ENCODE assay signal across 1 cellular context in the genomic region with DNA sequence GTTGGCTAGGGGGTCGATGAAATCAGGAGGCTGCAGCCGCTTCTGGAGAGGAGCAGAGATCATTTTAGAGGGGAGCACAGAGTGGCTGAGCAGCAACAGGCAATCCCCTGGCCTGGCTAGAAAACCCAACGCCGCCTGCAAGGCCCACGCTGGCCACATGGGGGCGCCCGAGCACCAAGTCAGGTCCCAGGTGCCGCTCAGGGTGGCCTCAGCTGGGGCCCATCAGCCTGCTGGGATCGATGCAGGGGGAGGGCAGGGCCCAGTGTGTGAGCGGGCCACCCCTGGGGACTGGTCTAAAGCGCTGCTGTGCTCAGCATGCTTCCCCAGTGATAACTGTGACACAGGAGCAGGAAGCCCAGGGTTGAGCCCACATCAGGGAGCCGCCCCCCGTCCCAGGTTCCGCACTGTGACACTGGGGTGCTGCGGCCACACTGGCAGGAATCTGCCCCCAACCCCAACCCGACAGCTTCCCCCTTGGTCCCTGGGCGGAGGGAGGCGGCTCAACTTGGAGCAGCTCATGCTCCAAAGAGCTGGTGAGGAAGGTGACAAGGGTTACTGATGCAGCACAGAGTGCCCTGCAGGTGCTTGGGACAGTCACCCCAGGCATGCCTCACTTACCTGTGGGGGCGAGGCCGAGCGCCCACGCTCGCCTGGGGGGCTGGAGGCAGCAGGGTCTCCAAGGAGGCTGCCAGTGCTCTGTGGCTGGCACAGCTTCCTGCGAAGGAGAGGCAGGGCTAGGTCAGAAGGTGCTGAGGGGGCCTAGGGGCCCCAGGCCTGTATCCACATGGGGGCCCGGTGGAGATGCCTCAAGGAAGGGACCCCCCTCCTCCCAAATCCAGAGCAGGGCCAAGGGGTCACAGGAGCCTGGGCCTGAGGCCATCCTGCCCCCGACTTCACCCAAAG.
A peak's percentile ranks its signal among the peaks of the same experiment; 100 is the strongest.
TF ChIP-seq lines count a peak whose summit lies in the region.

No MANE protein-coding gene starts in this region.

TF ChIP-seq in HEK293, 187 proteins besides CTCF, POLR2A, EP300 and RAD21 (continued from another document):
- TF ChIP-seq, protein P1, sequence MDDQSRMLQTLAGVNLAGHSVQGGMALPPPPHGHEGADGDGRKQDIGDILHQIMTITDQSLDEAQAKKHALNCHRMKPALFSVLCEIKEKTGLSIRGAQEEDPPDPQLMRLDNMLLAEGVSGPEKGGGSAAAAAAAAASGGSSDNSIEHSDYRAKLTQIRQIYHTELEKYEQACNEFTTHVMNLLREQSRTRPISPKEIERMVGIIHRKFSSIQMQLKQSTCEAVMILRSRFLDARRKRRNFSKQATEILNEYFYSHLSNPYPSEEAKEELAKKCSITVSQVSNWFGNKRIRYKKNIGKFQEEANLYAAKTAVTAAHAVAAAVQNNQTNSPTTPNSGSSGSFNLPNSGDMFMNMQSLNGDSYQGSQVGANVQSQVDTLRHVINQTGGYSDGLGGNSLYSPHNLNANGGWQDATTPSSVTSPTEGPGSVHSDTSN (CRISPR knock-in tag; IDR thresholded peaks at IDR 0.05) = no peak
- TF ChIP-seq ZBTB8A (tag by site-specific recombination; IDR thresholded peaks at IDR 0.05) (peak; percentile 47), ZNF548 (tag by site-specific recombination; IDR thresholded peaks at IDR 0.05) (no peak), PRDM1 (tag by site-specific recombination; IDR thresholded peaks at IDR 0.05) (no peak), ZNF292 (tag by site-specific recombination; IDR thresholded peaks at IDR 0.05; ENCODE audit: borderline replicate concordance, low read depth) (no peak), KLF7 (tag by site-specific recombination; IDR thresholded peaks at IDR 0.05; ENCODE audit: borderline replicate concordance) (no peak), ZNF2 (tag by site-specific recombination; IDR thresholded peaks at IDR 0.05) (no peak), ZNF10 (tag by site-specific recombination; IDR thresholded peaks at IDR 0.05) (no peak), ZNF776 (tag by site-specific recombination; IDR thresholded peaks at IDR 0.05; ENCODE audit: borderline replicate concordance) (no peak), ZBTB7A (tag by site-specific recombination; IDR thresholded peaks at IDR 0.05; ENCODE audit: low read depth) (no peak), ZNF169 (tag by site-specific recombination; IDR thresholded peaks at IDR 0.05) (no peak), ZNF555 (tag by site-specific recombination; conservative IDR thresholded peaks at IDR 0.05) (no peak), ZNF777 (tag by site-specific recombination; IDR thresholded peaks at IDR 0.05; ENCODE audit: borderline replicate concordance) (no peak), ZBTB21 (tag by site-specific recombination; IDR thresholded peaks at IDR 0.05) (no peak), ZNF202 (tag by site-specific recombination; IDR thresholded peaks at IDR 0.05; ENCODE audit: borderline replicate concordance) (no peak), OSR2 (tag by site-specific recombination; IDR thresholded peaks at IDR 0.05) (no peak), SP3 (tag by site-specific recombination; IDR thresholded peaks at IDR 0.05) (no peak), ZNF560 (tag by site-specific recombination; IDR thresholded peaks at IDR 0.05; ENCODE audit: borderline replicate concordance) (no peak), ZNF747 (tag by site-specific recombination; IDR thresholded peaks at IDR 0.05) (no peak), ZNF37A (tag by site-specific recombination; IDR thresholded peaks at IDR 0.05) (no peak), ZNF146 (tag by site-specific recombination; IDR thresholded peaks at IDR 0.05) (no peak), SCRT1 (tag by site-specific recombination; IDR thresholded peaks at IDR 0.05; ENCODE audit: borderline replicate concordance) (peak; percentile 93), ZNF302 (tag by site-specific recombination; IDR thresholded peaks at IDR 0.05; ENCODE audit: low read depth) (no peak), SETDB1 (IDR thresholded peaks at IDR 0.05; ENCODE audit: insufficient read length, low read length) (no peak), ZNF366 (tag by site-specific recombination; conservative IDR thresholded peaks at IDR 0.05) (no peak), ZNF221 (tag by site-specific recombination; IDR thresholded peaks at IDR 0.05; ENCODE audit: borderline replicate concordance) (no peak), SALL2 (tag by site-specific recombination; IDR thresholded peaks at IDR 0.05; ENCODE audit: borderline replicate concordance) (no peak), ZNF623 (tag by site-specific recombination; IDR thresholded peaks at IDR 0.05) (no peak)
- TF ChIP-seq, protein P2, sequence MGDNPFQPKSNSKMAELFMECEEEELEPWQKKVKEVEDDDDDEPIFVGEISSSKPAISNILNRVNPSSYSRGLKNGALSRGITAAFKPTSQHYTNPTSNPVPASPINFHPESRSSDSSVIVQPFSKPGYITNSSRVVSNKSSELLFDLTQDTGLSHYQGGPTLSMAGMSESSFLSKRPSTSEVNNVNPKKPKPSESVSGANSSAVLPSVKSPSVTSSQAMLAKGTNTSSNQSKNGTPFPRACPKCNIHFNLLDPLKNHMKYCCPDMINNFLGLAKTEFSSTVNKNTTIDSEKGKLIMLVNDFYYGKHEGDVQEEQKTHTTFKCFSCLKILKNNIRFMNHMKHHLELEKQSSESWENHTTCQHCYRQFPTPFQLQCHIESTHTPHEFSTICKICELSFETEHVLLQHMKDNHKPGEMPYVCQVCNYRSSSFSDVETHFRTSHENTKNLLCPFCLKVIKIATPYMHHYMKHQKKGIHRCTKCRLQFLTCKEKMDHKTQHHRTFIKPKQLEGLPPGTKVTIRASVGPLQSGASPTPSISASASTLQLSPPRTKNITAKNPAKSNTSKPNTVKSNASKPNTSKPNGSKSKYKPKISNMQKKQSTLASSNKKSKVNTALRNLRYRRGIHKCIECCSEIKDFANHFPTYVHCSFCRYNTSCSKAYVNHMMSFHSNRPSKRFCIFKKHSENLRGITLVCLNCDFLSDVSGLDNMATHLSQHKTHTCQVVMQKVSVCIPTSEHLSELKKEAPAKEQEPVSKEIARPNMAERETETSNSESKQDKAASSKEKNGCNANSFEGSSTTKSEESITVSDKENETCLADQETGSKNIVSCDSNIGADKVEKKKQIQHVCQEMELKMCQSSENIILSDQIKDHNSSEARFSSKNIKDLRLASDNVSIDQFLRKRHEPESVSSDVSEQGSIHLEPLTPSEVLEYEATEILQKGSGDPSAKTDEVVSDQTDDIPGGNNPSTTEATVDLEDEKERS (tag by site-specific recombination; IDR thresholded peaks at IDR 0.05) = no peak
- TF ChIP-seq, protein P3, sequence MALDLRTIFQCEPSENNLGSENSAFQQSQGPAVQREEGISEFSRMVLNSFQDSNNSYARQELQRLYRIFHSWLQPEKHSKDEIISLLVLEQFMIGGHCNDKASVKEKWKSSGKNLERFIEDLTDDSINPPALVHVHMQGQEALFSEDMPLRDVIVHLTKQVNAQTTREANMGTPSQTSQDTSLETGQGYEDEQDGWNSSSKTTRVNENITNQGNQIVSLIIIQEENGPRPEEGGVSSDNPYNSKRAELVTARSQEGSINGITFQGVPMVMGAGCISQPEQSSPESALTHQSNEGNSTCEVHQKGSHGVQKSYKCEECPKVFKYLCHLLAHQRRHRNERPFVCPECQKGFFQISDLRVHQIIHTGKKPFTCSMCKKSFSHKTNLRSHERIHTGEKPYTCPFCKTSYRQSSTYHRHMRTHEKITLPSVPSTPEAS (tag by site-specific recombination; IDR thresholded peaks at IDR 0.05) = no peak
- TF ChIP-seq, protein P4, sequence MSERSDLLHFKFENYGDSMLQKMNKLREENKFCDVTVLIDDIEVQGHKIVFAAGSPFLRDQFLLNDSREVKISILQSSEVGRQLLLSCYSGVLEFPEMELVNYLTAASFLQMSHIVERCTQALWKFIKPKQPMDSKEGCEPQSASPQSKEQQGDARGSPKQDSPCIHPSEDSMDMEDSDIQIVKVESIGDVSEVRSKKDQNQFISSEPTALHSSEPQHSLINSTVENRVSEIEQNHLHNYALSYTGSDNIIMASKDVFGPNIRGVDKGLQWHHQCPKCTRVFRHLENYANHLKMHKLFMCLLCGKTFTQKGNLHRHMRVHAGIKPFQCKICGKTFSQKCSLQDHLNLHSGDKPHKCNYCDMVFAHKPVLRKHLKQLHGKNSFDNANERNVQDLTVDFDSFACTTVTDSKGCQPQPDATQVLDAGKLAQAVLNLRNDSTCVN (tag by site-specific recombination; optimal IDR thresholded peaks at IDR 0.05) = no peak
- TF ChIP-seq, protein P5, sequence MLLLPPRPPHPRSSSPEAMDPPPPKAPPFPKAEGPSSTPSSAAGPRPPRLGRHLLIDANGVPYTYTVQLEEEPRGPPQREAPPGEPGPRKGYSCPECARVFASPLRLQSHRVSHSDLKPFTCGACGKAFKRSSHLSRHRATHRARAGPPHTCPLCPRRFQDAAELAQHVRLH (tag by site-specific recombination; IDR thresholded peaks at IDR 0.05) = no peak
- TF ChIP-seq, protein P6, sequence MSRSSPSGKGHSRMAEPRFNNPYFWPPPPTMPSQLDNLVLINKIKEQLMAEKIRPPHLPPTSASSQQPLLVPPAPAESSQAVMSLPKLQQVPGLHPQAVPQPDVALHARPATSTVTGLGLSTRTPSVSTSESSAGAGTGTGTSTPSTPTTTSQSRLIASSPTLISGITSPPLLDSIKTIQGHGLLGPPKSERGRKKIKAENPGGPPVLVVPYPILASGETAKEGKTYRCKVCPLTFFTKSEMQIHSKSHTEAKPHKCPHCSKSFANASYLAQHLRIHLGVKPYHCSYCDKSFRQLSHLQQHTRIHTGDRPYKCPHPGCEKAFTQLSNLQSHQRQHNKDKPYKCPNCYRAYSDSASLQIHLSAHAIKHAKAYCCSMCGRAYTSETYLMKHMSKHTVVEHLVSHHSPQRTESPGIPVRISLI (tag by site-specific recombination; IDR thresholded peaks at IDR 0.05) = no peak
